12 cellular contexts compared by ENCODE assay signal in genomic region chr6:131443514-131443913, GRCh38.
DNase-seq lines count a peak whose midpoint lies in the region; ATAC-seq and TF ChIP-seq lines count a peak whose summit lies in the region.
"Had no signal": no experiment of that assay in that cellular context is flagged by ENCODE, and none has a peak within 500 bp of the region (broad histone marks: within the 10 kb centered on the region; RNA-seq: fewer than 3 reads in every experiment).

No MANE protein-coding gene starts in this region.

- ATAC-seq in HG02981 (IDR thresholded peaks at IDR 0.05; ENCODE audit: unreplicated experiment) = no peak

- H2AK5ac ChIP-seq in mesendoderm (ENCODE audit: low read length) = no peak overlapping the region

- CTCF ChIA-PET in activated CD4-positive, alpha-beta memory T cell treated with anti-CD3 and anti-CD28 coated beads for 36 hours (lab: Charles Lee) = no interaction called here
- CTCF ChIA-PET in RWPE1 (lab: Yijun Ruan, JAX) = no interaction called here

- no peaks in the 10 kb centered on the region for H3K36me3 Mint-ChIP-seq in IgD-negative memory B cell
- H3K36me3 Mint-ChIP-seq in activated CD4-positive, alpha-beta memory T cell treated with anti-CD3 and anti-CD28 coated beads for 36 hours = peaks cover 5% of the 10 kb centered on the region
- peaks cover 18% of the 10 kb centered on the region for H3K36me3 Mint-ChIP-seq in activated naive CD8-positive, alpha-beta T cell

- peaks cover 0 to 4% (median 1%) of the 10 kb centered on the region in 3 donors for H3K4me1 Mint-ChIP-seq in IgD-negative memory B cell
- peaks cover 38% of the 10 kb centered on the region for H3K4me1 Mint-ChIP-seq in activated CD4-positive, alpha-beta memory T cell treated with anti-CD3 and anti-CD28 coated beads for 36 hours (ENCODE audit: low read depth)
- peaks cover 73% of the 10 kb centered on the region for H3K4me1 Mint-ChIP-seq in activated naive CD8-positive, alpha-beta T cell (ENCODE audit: low read depth)

- peak overlapping the region in 2 of 3 donors; percentile 41 to 63 for H3K27ac Mint-ChIP-seq in IgD-negative memory B cell
- H3K27ac Mint-ChIP-seq in activated CD4-positive, alpha-beta memory T cell treated with anti-CD3 and anti-CD28 coated beads for 36 hours = peak overlapping the region; percentile 77
- peak overlapping the region; percentile 93 for H3K27ac Mint-ChIP-seq in activated naive CD8-positive, alpha-beta T cell

- no peak overlapping the region for H3K56ac ChIP-seq in mesendoderm (ENCODE audit: low read length)

- H3K79me2 ChIP-seq in mesendoderm (ENCODE audit: control insufficient read depth, insufficient read depth, low read length) = no peaks in the 10 kb centered on the region

- H2BK120ac ChIP-seq in mesendoderm (ENCODE audit: low read depth, low read length) = no peak overlapping the region

- WGBS in mesendoderm (ENCODE audit: extremely low coverage, insufficient coverage, low lambda C conversion rate) = no CpG with 5 or more reads among the region's 3 CpGs

- H3K4ac ChIP-seq in mesendoderm (ENCODE audit: low read depth, low read length) = no peak overlapping the region

- H3K4me3 Mint-ChIP-seq in IgD-negative memory B cell = peak overlapping the region in 1 of 4 donors; percentile 34
- H3K4me3 Mint-ChIP-seq in activated CD4-positive, alpha-beta memory T cell treated with anti-CD3 and anti-CD28 coated beads for 36 hours = peak overlapping the region; percentile 79
- H3K4me3 Mint-ChIP-seq in activated naive CD8-positive, alpha-beta T cell = peak overlapping the region; percentile 88

- no peaks in the 10 kb centered on the region for H3K27me3 Mint-ChIP-seq in IgD-negative memory B cell
- H3K27me3 Mint-ChIP-seq in activated CD4-positive, alpha-beta memory T cell treated with anti-CD3 and anti-CD28 coated beads for 36 hours = no peaks in the 10 kb centered on the region
- H3K27me3 Mint-ChIP-seq in activated naive CD8-positive, alpha-beta T cell = no peaks in the 10 kb centered on the region

- no peak overlapping the region for H4K5ac ChIP-seq in mesendoderm (ENCODE audit: low read length)

- no peak overlapping the region for H4K8ac ChIP-seq in mesendoderm (ENCODE audit: low read depth, low read length)

- H3K79me1 ChIP-seq in mesendoderm (ENCODE audit: low read length) = no peaks in the 10 kb centered on the region

- no peaks in the 10 kb centered on the region for H3K4me1 ChIP-seq in mesendoderm (ENCODE audit: control insufficient read depth, low read depth, low read length)

- intact Hi-C loops in activated CD4-positive, alpha-beta memory T cell treated with anti-CD3 and anti-CD28 coated beads for 36 hours (cut with micrococcal nuclease) = no loop called here

- peak; percentile 51 for DNase-seq in activated CD4-positive, alpha-beta memory T cell treated with anti-CD3 and anti-CD28 coated beads for 36 hours
- peak; percentile 27 for DNase-seq in stimulated activated CD4-positive, alpha-beta T cell treated with anti-CD3 and anti-CD28 coated beads, Interleukin-4, amount 100 ng/mL, for 24 hours
- DNase-seq in DMS53 (lab: John Stamatoyannopoulos, UW) (no peak), mesendoderm (no peak), RWPE1 (ENCODE audit: low spot score) (no peak)
- DNase-seq: DMS79, kidney glomerular epithelial cell, NCI-H146, NCI-H524 treated with DMSO at 0.1 percent for 48 hours had no signal

- H3K36me3 ChIP-seq in mesendoderm (ENCODE audit: control insufficient read depth, insufficient read depth, low read length) = no peaks in the 10 kb centered on the region

- H3K27me3 ChIP-seq in mesendoderm (ENCODE audit: insufficient read depth, low read length, poor library complexity) = no peaks in the 10 kb centered on the region

- POLR2A ChIA-PET in activated CD4-positive, alpha-beta memory T cell treated with anti-CD3 and anti-CD28 coated beads for 36 hours (lab: Charles Lee) = no interaction called here
- POLR2A ChIA-PET in RWPE1 (lab: Yijun Ruan, JAX; ENCODE audit: low non-redundant PET) = no interaction called here

- no peak overlapping the region for H3K4me3 ChIP-seq in mesendoderm (ENCODE audit: low read length)

- no peak overlapping the region for H3K4me2 ChIP-seq in mesendoderm (ENCODE audit: low read length)

- no peak overlapping the region for H3K23ac ChIP-seq in mesendoderm (ENCODE audit: low read length)

- no peak overlapping the region for H3K9ac ChIP-seq in mesendoderm (ENCODE audit: low read length)

- H3K27ac ChIP-seq in mesendoderm (ENCODE audit: low read depth, low read length) = no peak overlapping the region
- H3K27ac ChIP-seq in RWPE1 = no peak overlapping the region

- H2BK15ac ChIP-seq in mesendoderm (replicated peaks; ENCODE audit: low read depth) = no peak overlapping the region

- no peak for TF ChIP-seq CTCF in RWPE1 (conservative IDR thresholded peaks at IDR 0.05; ENCODE audit: low read depth)

- H2BK5ac ChIP-seq in mesendoderm (ENCODE audit: low read length) = no peak overlapping the region

- no peaks in the 10 kb centered on the region for H3K9me3 Mint-ChIP-seq in IgD-negative memory B cell
- H3K9me3 Mint-ChIP-seq in activated CD4-positive, alpha-beta memory T cell treated with anti-CD3 and anti-CD28 coated beads for 36 hours = peaks cover 2% of the 10 kb centered on the region
- H3K9me3 Mint-ChIP-seq in activated naive CD8-positive, alpha-beta T cell (ENCODE audit: low read depth) = peaks cover 8% of the 10 kb centered on the region

- H3K18ac ChIP-seq in mesendoderm (ENCODE audit: low read length) = no peak overlapping the region

Comparison
In these comparisons a context has a peak if more than half of its experiments do, and no peak if none do; other contexts are left out.
1. DNase-seq: peak in activated CD4-positive, alpha-beta memory T cell treated with anti-CD3 and anti-CD28 coated beads for 36 hours (single experiment) and stimulated activated CD4-positive, alpha-beta T cell treated with anti-CD3 and anti-CD28 coated beads, Interleukin-4, amount 100 ng/mL, for 24 hours (single experiment); none in DMS53 (single experiment), mesendoderm (single experiment) and RWPE1 (single experiment).
2. Peak in every context shown above with its lines, with median percentiles within 50 percentile points of each other: H3K27ac Mint-ChIP-seq.